ENCODE assay signal across 28 cellular contexts in the genomic region with DNA sequence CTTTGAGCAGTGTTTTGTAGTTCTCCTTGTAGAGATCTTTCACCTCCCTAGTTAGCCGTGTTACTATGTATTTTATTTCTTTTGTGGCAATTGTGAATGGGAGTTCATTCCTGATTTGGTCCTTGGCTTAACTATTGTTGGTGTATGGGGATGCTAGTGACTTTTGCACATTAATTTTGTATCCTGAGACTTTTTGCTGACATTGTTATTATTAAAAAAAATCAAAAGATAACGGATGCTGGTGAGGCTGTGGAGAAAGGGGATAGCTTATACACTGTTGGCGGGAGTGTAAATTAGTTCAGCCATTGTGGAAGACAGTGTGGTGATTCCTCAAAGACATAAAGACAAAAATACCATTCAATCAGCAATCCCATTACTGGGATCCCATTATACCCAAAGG.
"Had no signal": no experiment of that assay in that cellular context is flagged by ENCODE, and none has a peak within 500 bp of the region (broad histone marks: within the 10 kb centered on the region; RNA-seq: fewer than 3 reads in every experiment).

No MANE protein-coding gene starts in this region.

- H3K4me3 ChIP-seq: pancreas, prostate gland, skin epidermis, smooth muscle cell, spleen, suprapubic skin, testis, tibial artery, transverse colon, upper lobe of right lung, uterus had no signal

- ATAC-seq: naive thymus-derived CD8-positive, alpha-beta T cell; natural killer cell treated with Interleukin-12 subunit alpha and Interleukin-12 subunit beta and Interleukin-15 and Interleukin-18, amount 100 ng/mL, for 72 hours; pancreas; right cardiac atrium; sciatic nerve; stimulated activated memory B cell treated with anti-CD40 and anti-IgM and Interleukin-4, amounts not matched to agents 10 μg/mL and 1 μg/mL and 100 μg/mL, for 72 hours; stimulated activated naive CD8-positive, alpha-beta T cell treated with anti-CD3 and anti-CD28 coated beads, Interleukin-15, amount 100 ng/mL, for 72 hours; stimulated activated naive CD8-positive, alpha-beta T cell treated with anti-CD3 and anti-CD28 coated beads, Interleukin-15, Interleukin-2, amounts not matched to agents 100 U/mL and 50 U/mL, for 24 hours; upper lobe of right lung had no signal

- H3K36me3 ChIP-seq: neutrophil, pancreas, prostate gland, spleen, suprapubic skin, tibial artery, transverse colon, upper lobe of right lung, uterus had no signal

- H3K9me3 ChIP-seq: neutrophil, pancreas, prostate gland, spleen, suprapubic skin, testis, tibial artery, transverse colon, upper lobe of right lung, uterus had no signal

- H3K4me1 ChIP-seq: pancreas, prostate gland, spleen, suprapubic skin, testis, tibial artery, upper lobe of right lung, uterus had no signal

- H3K4me2 ChIP-seq: smooth muscle cell had no signal

- DNase-seq: naive thymus-derived CD8-positive, alpha-beta T cell; nephron progenitor cell; nucleus accumbens; pancreas; right cardiac atrium; spleen; stimulated activated CD4-positive, alpha-beta T cell treated with anti-CD3 and anti-CD28 coated beads, Interleukin-12 subunit alpha, Interleukin-12 subunit beta, amount 100 ng/mL, for 4 hours; stimulated activated CD4-positive, alpha-beta T cell treated with anti-CD3 and anti-CD28 coated beads, Interleukin-1b, Interleukin-23, amount 100 ng/mL, for 48 hours; stimulated activated CD4-positive, alpha-beta T cell treated with anti-CD3 and anti-CD28 coated beads, Interleukin-4, amount 100 ng/mL, for 1 hour; stimulated activated CD4-positive, alpha-beta T cell treated with anti-CD3 and anti-CD28 coated beads, Interleukin-4, amount 100 ng/mL, for 4 hours; stimulated activated CD8-positive, alpha-beta memory T cell treated with anti-CD3 and anti-CD28 coated beads, Interleukin-4, amount 100 ng/mL, for 48 hours; stimulated activated naive CD4-positive, alpha-beta T cell; stimulated activated naive CD8-positive, alpha-beta T cell treated with anti-CD3 and anti-CD28 coated beads, Interleukin-15, amount 100 ng/mL, for 72 hours; stimulated activated naive CD8-positive, alpha-beta T cell treated with anti-CD3 and anti-CD28 coated beads, Interleukin-15, Interleukin-2, amounts not matched to agents 100 U/mL and 50 U/mL, for 24 hours; substantia nigra; testis; tibial artery; transverse colon; upper lobe of right lung; uterus had no signal

- FAIRE-seq: pancreas had no signal

- H3K27ac ChIP-seq: neutrophil, pancreas, prostate gland, skin epidermis, spleen, suprapubic skin, testis, tibial artery, transverse colon, upper lobe of right lung, uterus had no signal

- H3K27me3 ChIP-seq: neutrophil, pancreas, spleen, suprapubic skin, testis, tibial artery, transverse colon, upper lobe of right lung, uterus had no signal
